In the genomic region with DNA sequence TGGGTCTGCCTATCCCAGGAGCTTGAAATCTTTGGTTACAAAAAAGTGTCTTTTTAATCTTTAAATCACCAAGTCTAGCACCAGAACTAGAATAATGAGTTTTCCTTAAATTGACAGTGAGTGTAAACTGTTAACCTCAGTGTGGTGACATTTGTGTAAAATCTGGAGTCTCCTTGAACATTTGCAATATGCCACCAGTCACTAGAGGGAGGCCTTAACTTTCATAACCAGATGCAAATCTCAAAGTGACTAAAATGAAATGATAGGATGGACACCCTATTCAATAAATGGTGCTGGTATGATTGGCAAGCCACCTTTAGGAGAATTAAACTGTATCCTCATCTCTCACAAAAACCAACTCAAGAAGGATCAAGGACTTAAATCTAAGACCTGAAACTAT, we compare ENCODE assay signal across 24 cellular contexts. TPM values are rescaled to one million over a fixed set of nuclear protein-coding genes. Genes with fewer than 3 reads are reported as not detected.
DNase-seq lines count a peak whose midpoint lies in the region; ATAC-seq, FAIRE-seq and TF ChIP-seq lines count a peak whose summit lies in the region.
"Had no signal": no experiment of that assay in that cellular context is flagged by ENCODE, and none has a peak within 500 bp of the region (broad histone marks: within the 10 kb centered on the region; RNA-seq: fewer than 3 reads in every experiment).

No MANE protein-coding gene starts in this region.

- TF ChIP-seq RAD21 in K562 (CRISPR knock-in tag; conservative IDR thresholded peaks at IDR 0.05 in 1 of 2, IDR thresholded peaks at IDR 0.05 in 1 of 2) = peak in 1 of 2 experiments; percentile 53; a peak in 3 of 4 replicates

- DNase-seq in activated CD4-positive, alpha-beta T cell treated with anti-CD3 and anti-CD28 coated beads for 36 hours = no peak
- no peak for DNase-seq in activated CD4-positive, alpha-beta T cell treated with anti-CD3 and anti-CD28 coated beads, Interleukin-2, amount 10 ng/mL, durations not matched to agents 7 days and 5 days
- no peak for DNase-seq in LNCaP clone FGC (ENCODE audit: low read depth)
- no peak for DNase-seq in K562 (ENCODE audit: extremely low read depth in 1 of 4, low spot score in 3 of 4)
- no peak for DNase-seq in psoas muscle
- no peak for DNase-seq in DMS 273 treated with DMSO at 0.1 percent for 48 hours (lab: John Stamatoyannopoulos, UW)
- DNase-seq in heart left ventricle = no peak
- DNase-seq in activated CD4-positive, alpha-beta memory T cell treated with anti-CD3 and anti-CD28 coated beads for 36 hours = no peak
- DNase-seq: activated CD8-positive, alpha-beta T cell treated with anti-CD3 and anti-CD28 coated beads for 36 hours; activated naive CD4-positive, alpha-beta T cell treated with anti-CD3 and anti-CD28 coated beads, Interleukin-2, amount 50 U/mL, for 16 hours; activated T-cell treated with anti-CD3 and anti-CD28 coated beads, Interleukin-2, amount 50 U/mL, for 4 hours; colonic mucosa; GF-D8; H7; immature natural killer cell; Kasumi-1; NCI-H187; NCI-H526; T-helper 1 cell had no signal

- H3K9me3 ChIP-seq in K562 (replicated peaks; ENCODE audit: control insufficient read depth, insufficient read depth, low read depth, low read length) (no peaks in the 10 kb centered on the region), psoas muscle (no peaks in the 10 kb centered on the region), heart left ventricle (no peaks in the 10 kb centered on the region)
- H3K9me3 ChIP-seq: colonic mucosa, suprapubic skin had no signal

- no peak overlapping the region for H3K27ac Mint-ChIP-seq in activated CD4-positive, alpha-beta T cell treated with anti-CD3 and anti-CD28 coated beads for 36 hours
- no peak overlapping the region for H3K27ac Mint-ChIP-seq in activated CD4-positive, alpha-beta T cell treated with anti-CD3 and anti-CD28 coated beads, Interleukin-2, amount 10 ng/mL, durations not matched to agents 7 days and 5 days
- H3K27ac Mint-ChIP-seq in activated CD4-positive, alpha-beta memory T cell treated with anti-CD3 and anti-CD28 coated beads for 36 hours = no peak overlapping the region
- H3K27ac Mint-ChIP-seq: activated CD8-positive, alpha-beta T cell treated with anti-CD3 and anti-CD28 coated beads for 36 hours; immature natural killer cell had no signal

- POLR2A ChIA-PET in activated CD4-positive, alpha-beta T cell treated with anti-CD3 and anti-CD28 coated beads for 36 hours (lab: Charles Lee) = no interaction called here
- POLR2A ChIA-PET in activated CD4-positive, alpha-beta T cell treated with anti-CD3 and anti-CD28 coated beads, Interleukin-2, amount 10 ng/mL, durations not matched to agents 7 days and 5 days (lab: Charles Lee) = no interaction called here
- POLR2A ChIA-PET in K562 (lab: Yijun Ruan, JAX) = no interaction called here
- POLR2A ChIA-PET in activated CD4-positive, alpha-beta memory T cell treated with anti-CD3 and anti-CD28 coated beads for 36 hours (lab: Charles Lee) = no interaction called here

- CTCF ChIA-PET in activated CD4-positive, alpha-beta T cell treated with anti-CD3 and anti-CD28 coated beads for 36 hours (lab: Charles Lee) = interaction anchor here (0.7 to 2.1 kb wide), 5 partner anchors 26 to 152 kb away, joined by 3 to 5 read pairs (median 3); no protein-coding TSS in a partner anchor
- CTCF ChIA-PET in activated CD4-positive, alpha-beta T cell treated with anti-CD3 and anti-CD28 coated beads, Interleukin-2, amount 10 ng/mL, durations not matched to agents 7 days and 5 days (lab: Charles Lee) = no interaction called here
- CTCF ChIA-PET in K562 (lab: Yijun Ruan, JAX; ENCODE audit: low intra/inter-chr PET ratio) = interaction anchor here (0.7 kb wide), 1 partner anchor 77 kb away, joined by 3 read pairs; no protein-coding TSS in a partner anchor
- CTCF ChIA-PET in activated CD4-positive, alpha-beta memory T cell treated with anti-CD3 and anti-CD28 coated beads for 36 hours (lab: Charles Lee) = interaction anchor here (1.5 to 2.0 kb wide), 2 partner anchors 73 to 78 kb away, joined by 4 to 8 read pairs; no protein-coding TSS in a partner anchor

- H3K27me3 Mint-ChIP-seq in activated CD4-positive, alpha-beta T cell treated with anti-CD3 and anti-CD28 coated beads for 36 hours = peaks cover 29% of the 10 kb centered on the region
- peaks cover 50% of the 10 kb centered on the region for H3K27me3 Mint-ChIP-seq in activated CD4-positive, alpha-beta T cell treated with anti-CD3 and anti-CD28 coated beads, Interleukin-2, amount 10 ng/mL, durations not matched to agents 7 days and 5 days
- peaks cover 21% of the 10 kb centered on the region for H3K27me3 Mint-ChIP-seq in activated CD4-positive, alpha-beta memory T cell treated with anti-CD3 and anti-CD28 coated beads for 36 hours

- no peaks in the 10 kb centered on the region for H3K4me1 Mint-ChIP-seq in activated CD4-positive, alpha-beta T cell treated with anti-CD3 and anti-CD28 coated beads for 36 hours
- no peaks in the 10 kb centered on the region for H3K4me1 Mint-ChIP-seq in activated CD4-positive, alpha-beta T cell treated with anti-CD3 and anti-CD28 coated beads, Interleukin-2, amount 10 ng/mL, durations not matched to agents 7 days and 5 days
- H3K4me1 Mint-ChIP-seq in activated CD4-positive, alpha-beta memory T cell treated with anti-CD3 and anti-CD28 coated beads for 36 hours (ENCODE audit: low read depth) = no peaks in the 10 kb centered on the region
- H3K4me1 Mint-ChIP-seq: immature natural killer cell had no signal

- no peaks in the 10 kb centered on the region for H3K36me3 Mint-ChIP-seq in activated CD4-positive, alpha-beta T cell treated with anti-CD3 and anti-CD28 coated beads for 36 hours (ENCODE audit: low read depth)
- no peaks in the 10 kb centered on the region for H3K36me3 Mint-ChIP-seq in activated CD4-positive, alpha-beta T cell treated with anti-CD3 and anti-CD28 coated beads, Interleukin-2, amount 10 ng/mL, durations not matched to agents 7 days and 5 days (ENCODE audit: low read depth)
- H3K36me3 Mint-ChIP-seq in activated CD4-positive, alpha-beta memory T cell treated with anti-CD3 and anti-CD28 coated beads for 36 hours = no peaks in the 10 kb centered on the region
- H3K36me3 Mint-ChIP-seq: immature natural killer cell had no signal

- peak; percentile 53 for TF ChIP-seq CTCF in LNCaP clone FGC (IDR thresholded peaks at IDR 0.05; ENCODE audit: control insufficient read depth, extremely low read depth, insufficient read depth)
- TF ChIP-seq CTCF in K562 (IDR thresholded peaks at IDR 0.05 in 2 of 3, conservative IDR thresholded peaks at IDR 0.05 in 1 of 3; ENCODE audit: insufficient read depth in 2 of 3, low read depth in 1 of 3, low read length in 3 of 3) = peak in 2 of 3 experiments; percentile 21 to 46; a peak in 3 of 6 replicates
- TF ChIP-seq CTCF in psoas muscle (IDR thresholded peaks at IDR 0.05) = peak; percentile 8
- TF ChIP-seq CTCF in heart left ventricle (IDR thresholded peaks at IDR 0.05) = peak in 1 of 12 donors; percentile 9

- no peak overlapping the region for H3K27ac ChIP-seq in K562 (ENCODE audit: extremely low read depth, low read depth, low read length)
- no peak overlapping the region for H3K27ac ChIP-seq in psoas muscle
- no peak overlapping the region for H3K27ac ChIP-seq in heart left ventricle
- H3K27ac ChIP-seq: colonic mucosa, epithelial cell of prostate, suprapubic skin had no signal

- no peak overlapping the region for H3K4me3 Mint-ChIP-seq in activated CD4-positive, alpha-beta T cell treated with anti-CD3 and anti-CD28 coated beads for 36 hours
- H3K4me3 Mint-ChIP-seq in activated CD4-positive, alpha-beta T cell treated with anti-CD3 and anti-CD28 coated beads, Interleukin-2, amount 10 ng/mL, durations not matched to agents 7 days and 5 days = no peak overlapping the region
- H3K4me3 Mint-ChIP-seq in activated CD4-positive, alpha-beta memory T cell treated with anti-CD3 and anti-CD28 coated beads for 36 hours = no peak overlapping the region
- H3K4me3 Mint-ChIP-seq: activated CD8-positive, alpha-beta T cell treated with anti-CD3 and anti-CD28 coated beads for 36 hours; activated T-cell treated with anti-CD3 and anti-CD28 coated beads, Interleukin-2, amount 50 U/mL, for 4 hours; immature natural killer cell had no signal

- no peak overlapping the region for H3K4me3 ChIP-seq in LNCaP clone FGC (ENCODE audit: low read depth, low read length)
- H3K4me3 ChIP-seq in K562 = no peak overlapping the region
- no peak overlapping the region for H3K4me3 ChIP-seq in psoas muscle
- no peak overlapping the region for H3K4me3 ChIP-seq in heart left ventricle
- H3K4me3 ChIP-seq: colonic mucosa, lung, suprapubic skin had no signal

- H3K9me1 ChIP-seq in K562 (ENCODE audit: control insufficient read depth, insufficient read depth, low read length) = no peaks in the 10 kb centered on the region

- no peak overlapping the region for H3K9ac ChIP-seq in K562 (ENCODE audit: insufficient read depth in 1 of 2, low read depth in 2 of 2, low read length in 2 of 2)

- no peaks in the 10 kb centered on the region for H3K36me3 ChIP-seq in K562 (ENCODE audit: control insufficient read depth, insufficient read depth, low read length)
- no peaks in the 10 kb centered on the region for H3K36me3 ChIP-seq in psoas muscle (ENCODE audit: insufficient read depth in 1 of 2, low read depth in 1 of 2)
- no peaks in the 10 kb centered on the region for H3K36me3 ChIP-seq in heart left ventricle
- H3K36me3 ChIP-seq: colonic mucosa, suprapubic skin had no signal

- no peak for TF ChIP-seq EP300 in K562 (IDR thresholded peaks at IDR 0.05; ENCODE audit: low read length)

- peak; percentile 23 for ATAC-seq in activated CD4-positive, alpha-beta T cell treated with anti-CD3 and anti-CD28 coated beads for 36 hours
- ATAC-seq in K562 (no peak), psoas muscle (no peak), heart left ventricle (no peak)
- ATAC-seq: activated CD8-positive, alpha-beta T cell treated with anti-CD3 and anti-CD28 coated beads for 36 hours; activated T-cell treated with anti-CD3 and anti-CD28 coated beads, Interleukin-2, amount 50 U/mL, for 4 hours had no signal

- no peaks in the 10 kb centered on the region for H3K9me3 Mint-ChIP-seq in activated CD4-positive, alpha-beta T cell treated with anti-CD3 and anti-CD28 coated beads for 36 hours (ENCODE audit: low read depth)
- no peaks in the 10 kb centered on the region for H3K9me3 Mint-ChIP-seq in activated CD4-positive, alpha-beta T cell treated with anti-CD3 and anti-CD28 coated beads, Interleukin-2, amount 10 ng/mL, durations not matched to agents 7 days and 5 days
- H3K9me3 Mint-ChIP-seq in activated CD4-positive, alpha-beta memory T cell treated with anti-CD3 and anti-CD28 coated beads for 36 hours = no peaks in the 10 kb centered on the region
- H3K9me3 Mint-ChIP-seq: activated CD8-positive, alpha-beta T cell treated with anti-CD3 and anti-CD28 coated beads for 36 hours; activated T-cell treated with anti-CD3 and anti-CD28 coated beads, Interleukin-2, amount 50 U/mL, for 4 hours; immature natural killer cell had no signal

- intact Hi-C loops in activated CD4-positive, alpha-beta T cell treated with anti-CD3 and anti-CD28 coated beads for 36 hours (cut with DNase I, micrococcal nuclease) = loop anchor here (1.0 kb wide), 2 partner anchors 78 to 92 kb away; no protein-coding TSS in a partner anchor
- intact Hi-C loops in K562 (cut with micrococcal nuclease) (loop anchor here (5.0 kb wide), 1 partner anchor 79 kb away; no protein-coding TSS in a partner anchor), psoas muscle (cut with DNase I) (loop anchor here in 1 of 2 donors (5.0 kb wide), 1 partner anchor 79 kb away; no protein-coding TSS in a partner anchor), heart left ventricle (cut with DNase I) (no loop called here)
- intact Hi-C loops in activated CD4-positive, alpha-beta memory T cell treated with anti-CD3 and anti-CD28 coated beads for 36 hours (cut with micrococcal nuclease) = loop anchor here (5.0 kb wide), 1 partner anchor 94 kb away; no protein-coding TSS in a partner anchor

- H3K79me2 ChIP-seq in K562 (ENCODE audit: control insufficient read depth, insufficient read depth, low read length) = no peaks in the 10 kb centered on the region

- no peak overlapping the region for H2AFZ ChIP-seq in K562 (ENCODE audit: low read depth, low read length)

- in situ Hi-C loops in K562 (cut with MboI) = no loop called here

- H3K4me1 ChIP-seq in K562 (replicated peaks in 1 of 2; ENCODE audit: control insufficient read depth in 2 of 2, insufficient read depth in 2 of 2, low read length in 2 of 2) = no peaks in the 10 kb centered on the region
- no peaks in the 10 kb centered on the region for H3K4me1 ChIP-seq in psoas muscle
- H3K4me1 ChIP-seq in heart left ventricle = no peaks in the 10 kb centered on the region
- H3K4me1 ChIP-seq: colonic mucosa, suprapubic skin had no signal

- FAIRE-seq in K562 (lab: Jason Lieb, UNC) = peak; percentile 49
- FAIRE-seq: GM18507, GM19239 had no signal

- no peaks in the 10 kb centered on the region for H4K20me1 ChIP-seq in K562 (replicated peaks; ENCODE audit: control insufficient read depth, insufficient read depth, low read length)

- TF ChIP-seq POLR2A in K562 (conservative IDR thresholded peaks at IDR 0.05) = no peak
- TF ChIP-seq POLR2A in heart left ventricle (IDR thresholded peaks at IDR 0.05) = no peak

- H3K27me3 ChIP-seq in K562 (ENCODE audit: control insufficient read depth in 2 of 2, insufficient read depth in 2 of 2, low read length in 2 of 2) (peaks cover 0 to 9% of the 10 kb centered on the region in 2 experiments; a peak in 1 of 5 replicates), psoas muscle (ENCODE audit: insufficient read depth in 3 of 3, low read length in 2 of 3) (peaks cover 0 to 12% (median 2%) of the 10 kb centered on the region in 3 donors), heart left ventricle (peaks cover 0 to 29% (median 0%) of the 10 kb centered on the region in 9 donors)
- H3K27me3 ChIP-seq: colonic mucosa had no signal

- no TSS peak for BruUV-seq in K562 (replicated peaks; lab: Mats Ljungman, UMichigan)

- no peak overlapping the region for H3K4me2 ChIP-seq in K562 (ENCODE audit: insufficient read depth, low read length)

RNA-seq across cellular contexts. Expression of a gene that starts 8.3 kb away (rescaled TPM):
- not detected for total RNA-seq in activated CD4-positive, alpha-beta T cell treated with anti-CD3 and anti-CD28 coated beads for 36 hours
- not detected for total RNA-seq in activated CD4-positive, alpha-beta T cell treated with anti-CD3 and anti-CD28 coated beads, Interleukin-2, amount 10 ng/mL, durations not matched to agents 7 days and 5 days
- total RNA-seq in K562 (2011; cell fraction: chromatin; rRNA removed; ENCODE audit: low replicate concordance) = not detected in 2 replicates
- not detected in 2 replicates for total RNA-seq in K562 (2011; cell fraction: nucleolus; rRNA removed)
- not detected in 2 replicates for total RNA-seq in K562 (2011; cell fraction: nucleoplasm; rRNA removed)
- not detected in 2 replicates for total RNA-seq in K562 (2014; rRNA removed)
- not detected in 2 replicates for total RNA-seq in K562 (2014; rRNA removed; fragmentation: Illumina TruSeq; extraction: Trizol)
- total RNA-seq in K562 (2015; rRNA removed; fragmentation: Illumina TruSeq; extraction: Trizol) = not detected in 2 replicates
- total RNA-seq in K562 (2021) = not detected in 2 replicates
- polyA plus RNA-seq in K562 (2011; rRNA removed) = not detected in 2 replicates
- not detected in 2 replicates for polyA plus RNA-seq in K562 (2011; cell fraction: cytosol; rRNA removed)
- not detected in 2 replicates for polyA plus RNA-seq in K562 (2011; cell fraction: nucleus; rRNA removed)
- not detected in 2 replicates for polyA plus RNA-seq in K562 (2012)
- polyA plus RNA-seq in K562 (2014; fragmentation: Illumina TruSeq; extraction: Trizol) = not detected in 2 replicates
- polyA plus RNA-seq in K562 (2014; fragmentation: Nextera tagmentation; extraction: Ambion mirVana) = not detected
- not detected in 2 replicates for polyA plus RNA-seq in K562 (2014; rRNA removed)
- polyA minus RNA-seq in K562 (2011; rRNA and poly(A)+ RNA removed) = not detected in 2 replicates
- polyA minus RNA-seq in K562 (2011; cell fraction: cytosol; rRNA and poly(A)+ RNA removed) = not detected in 2 replicates
- not detected in 2 replicates for polyA minus RNA-seq in K562 (2011; cell fraction: nucleus; rRNA and poly(A)+ RNA removed)
- total RNA-seq in psoas muscle = 1 to 10 TPM in 2 of 4 donors, under 1 TPM in 1, not detected in 1; 0.67 to 3.4 (median 1.5) TPM
- 1 to 10 TPM in 2 of 3 donors, under 1 TPM in 1; 0.73 to 8.8 (median 1.1) TPM for polyA plus RNA-seq in psoas muscle
- 1 to 10 TPM in 4 of 9 donors, under 1 TPM in 1, not detected in 4; 0.67 to 3.8 (median 1.5) TPM for total RNA-seq in heart left ventricle
- 1 to 10 TPM in 1 of 2 donors, under 1 TPM in 1; 0.36 to 3.1 TPM for polyA plus RNA-seq in heart left ventricle
- total RNA-seq in activated CD4-positive, alpha-beta memory T cell treated with anti-CD3 and anti-CD28 coated beads for 36 hours = not detected
- total RNA-seq: activated CD8-positive, alpha-beta T cell treated with anti-CD3 and anti-CD28 coated beads for 36 hours; activated T-cell treated with anti-CD3 and anti-CD28 coated beads, Interleukin-2, amount 50 U/mL, for 4 hours; colonic mucosa; H7; lung had no signal
- polyA plus RNA-seq: immature natural killer cell, lung had no signal

RNA-seq across cellular contexts. Expression of a gene that starts 25.3 kb away (rescaled TPM):
- total RNA-seq in activated CD4-positive, alpha-beta T cell treated with anti-CD3 and anti-CD28 coated beads for 36 hours = not detected
- not detected for total RNA-seq in activated CD4-positive, alpha-beta T cell treated with anti-CD3 and anti-CD28 coated beads, Interleukin-2, amount 10 ng/mL, durations not matched to agents 7 days and 5 days
- total RNA-seq in K562 (2011; cell fraction: chromatin; rRNA removed; ENCODE audit: low replicate concordance) = not detected in 2 replicates
- total RNA-seq in K562 (2011; cell fraction: nucleolus; rRNA removed) = not detected in 2 replicates
- not detected in 2 replicates for total RNA-seq in K562 (2011; cell fraction: nucleoplasm; rRNA removed)
- total RNA-seq in K562 (2014; rRNA removed) (not detected in 2 replicates), K562 (2014; rRNA removed; fragmentation: Illumina TruSeq; extraction: Trizol) (not detected in 2 replicates), K562 (2015; rRNA removed; fragmentation: Illumina TruSeq; extraction: Trizol) (not detected in 2 replicates), K562 (2021) (not detected in 2 replicates), psoas muscle (not detected), heart left ventricle (not detected)
- polyA plus RNA-seq in K562 (2011; rRNA removed) (not detected in 2 replicates), K562 (2014; fragmentation: Illumina TruSeq; extraction: Trizol) (not detected in 2 replicates), K562 (2014; fragmentation: Nextera tagmentation; extraction: Ambion mirVana) (not detected), K562 (2014; rRNA removed) (not detected in 2 replicates), psoas muscle (not detected), heart left ventricle (not detected)
- not detected in 2 replicates for polyA plus RNA-seq in K562 (2011; cell fraction: cytosol; rRNA removed)
- not detected in 2 replicates for polyA plus RNA-seq in K562 (2011; cell fraction: nucleus; rRNA removed)
- polyA plus RNA-seq in K562 (2012) = not detected in 2 replicates
- not detected in 2 replicates for polyA minus RNA-seq in K562 (2011; rRNA and poly(A)+ RNA removed)
- not detected in 2 replicates for polyA minus RNA-seq in K562 (2011; cell fraction: cytosol; rRNA and poly(A)+ RNA removed)
- polyA minus RNA-seq in K562 (2011; cell fraction: nucleus; rRNA and poly(A)+ RNA removed) = not detected in 2 replicates
- total RNA-seq in activated CD4-positive, alpha-beta memory T cell treated with anti-CD3 and anti-CD28 coated beads for 36 hours = not detected
- total RNA-seq: activated CD8-positive, alpha-beta T cell treated with anti-CD3 and anti-CD28 coated beads for 36 hours; activated T-cell treated with anti-CD3 and anti-CD28 coated beads, Interleukin-2, amount 50 U/mL, for 4 hours; H7 had no signal
- polyA plus RNA-seq: immature natural killer cell had no signal

RNA-seq across cellular contexts. Expression of a gene that starts 36.2 kb away (rescaled TPM):
- not detected for total RNA-seq in activated CD4-positive, alpha-beta T cell treated with anti-CD3 and anti-CD28 coated beads for 36 hours
- not detected for total RNA-seq in activated CD4-positive, alpha-beta T cell treated with anti-CD3 and anti-CD28 coated beads, Interleukin-2, amount 10 ng/mL, durations not matched to agents 7 days and 5 days
- total RNA-seq in K562 (2011; cell fraction: chromatin; rRNA removed; ENCODE audit: low replicate concordance) = not detected in 2 replicates
- not detected in 2 replicates for total RNA-seq in K562 (2011; cell fraction: nucleolus; rRNA removed)
- total RNA-seq in K562 (2011; cell fraction: nucleoplasm; rRNA removed) = not detected in 2 replicates
- total RNA-seq in K562 (2014; rRNA removed) (not detected in 2 replicates), K562 (2014; rRNA removed; fragmentation: Illumina TruSeq; extraction: Trizol) (not detected in 2 replicates), K562 (2015; rRNA removed; fragmentation: Illumina TruSeq; extraction: Trizol) (not detected in 2 replicates), K562 (2021) (not detected in 2 replicates), psoas muscle (not detected), heart left ventricle (not detected)
- polyA plus RNA-seq in K562 (2011; rRNA removed) (not detected in 2 replicates), K562 (2014; fragmentation: Illumina TruSeq; extraction: Trizol) (not detected in 2 replicates), K562 (2014; fragmentation: Nextera tagmentation; extraction: Ambion mirVana) (not detected), K562 (2014; rRNA removed) (not detected in 2 replicates), psoas muscle (under 1 TPM in 1 of 3 donors, not detected in 2; 0.59 TPM), heart left ventricle (not detected)
- not detected in 2 replicates for polyA plus RNA-seq in K562 (2011; cell fraction: cytosol; rRNA removed)
- polyA plus RNA-seq in K562 (2011; cell fraction: nucleus; rRNA removed) = not detected in 2 replicates
- polyA plus RNA-seq in K562 (2012) = not detected in 2 replicates
- polyA minus RNA-seq in K562 (2011; rRNA and poly(A)+ RNA removed) = not detected in 2 replicates
- not detected in 2 replicates for polyA minus RNA-seq in K562 (2011; cell fraction: cytosol; rRNA and poly(A)+ RNA removed)
- not detected in 2 replicates for polyA minus RNA-seq in K562 (2011; cell fraction: nucleus; rRNA and poly(A)+ RNA removed)
- not detected for total RNA-seq in activated CD4-positive, alpha-beta memory T cell treated with anti-CD3 and anti-CD28 coated beads for 36 hours
- total RNA-seq: activated CD8-positive, alpha-beta T cell treated with anti-CD3 and anti-CD28 coated beads for 36 hours; activated T-cell treated with anti-CD3 and anti-CD28 coated beads, Interleukin-2, amount 50 U/mL, for 4 hours; colonic mucosa; H7; lung had no signal
- polyA plus RNA-seq: immature natural killer cell, lung had no signal

RNA-seq across cellular contexts. Expression of a gene that starts 43.7 kb away (rescaled TPM):
- total RNA-seq in activated CD4-positive, alpha-beta T cell treated with anti-CD3 and anti-CD28 coated beads for 36 hours = not detected
- not detected for total RNA-seq in activated CD4-positive, alpha-beta T cell treated with anti-CD3 and anti-CD28 coated beads, Interleukin-2, amount 10 ng/mL, durations not matched to agents 7 days and 5 days
- total RNA-seq in K562 (2011; cell fraction: chromatin; rRNA removed; ENCODE audit: low replicate concordance) = not detected in 2 replicates
- total RNA-seq in K562 (2011; cell fraction: nucleolus; rRNA removed) = not detected in 2 replicates
- not detected in 2 replicates for total RNA-seq in K562 (2011; cell fraction: nucleoplasm; rRNA removed)
- total RNA-seq in K562 (2014; rRNA removed) = not detected in 2 replicates
- total RNA-seq in K562 (2014; rRNA removed; fragmentation: Illumina TruSeq; extraction: Trizol) = not detected in 2 replicates
- total RNA-seq in K562 (2015; rRNA removed; fragmentation: Illumina TruSeq; extraction: Trizol) = not detected in 2 replicates
- total RNA-seq in K562 (2021) = not detected in 2 replicates
- not detected in 2 replicates for polyA plus RNA-seq in K562 (2011; rRNA removed)
- not detected in 2 replicates for polyA plus RNA-seq in K562 (2011; cell fraction: cytosol; rRNA removed)
- not detected in 2 replicates for polyA plus RNA-seq in K562 (2011; cell fraction: nucleus; rRNA removed)
- polyA plus RNA-seq in K562 (2012) = not detected in 2 replicates
- polyA plus RNA-seq in K562 (2014; fragmentation: Illumina TruSeq; extraction: Trizol) = not detected in 2 replicates
- polyA plus RNA-seq in K562 (2014; fragmentation: Nextera tagmentation; extraction: Ambion mirVana) = not detected
- not detected in 2 replicates for polyA plus RNA-seq in K562 (2014; rRNA removed)
- polyA minus RNA-seq in K562 (2011; rRNA and poly(A)+ RNA removed) = not detected in 2 replicates
- not detected in 2 replicates for polyA minus RNA-seq in K562 (2011; cell fraction: cytosol; rRNA and poly(A)+ RNA removed)
- polyA minus RNA-seq in K562 (2011; cell fraction: nucleus; rRNA and poly(A)+ RNA removed) = not detected in 2 replicates
- not detected for total RNA-seq in psoas muscle
- not detected for polyA plus RNA-seq in psoas muscle
- total RNA-seq in heart left ventricle = not detected
- not detected for polyA plus RNA-seq in heart left ventricle
- total RNA-seq in activated CD4-positive, alpha-beta memory T cell treated with anti-CD3 and anti-CD28 coated beads for 36 hours = not detected
- total RNA-seq: activated CD8-positive, alpha-beta T cell treated with anti-CD3 and anti-CD28 coated beads for 36 hours; activated T-cell treated with anti-CD3 and anti-CD28 coated beads, Interleukin-2, amount 50 U/mL, for 4 hours; colonic mucosa; H7; lung; suprapubic skin had no signal
- polyA plus RNA-seq: immature natural killer cell, lung had no signal

Comparison
In these comparisons a context has a peak if more than half of its experiments do, and no peak if none do; other contexts are left out.
1. intact Hi-C loops: an anchor here in activated CD4-positive, alpha-beta T cell treated with anti-CD3 and anti-CD28 coated beads for 36 hours (1.0 kb wide), K562 (5.0 kb wide) and activated CD4-positive, alpha-beta memory T cell treated with anti-CD3 and anti-CD28 coated beads for 36 hours (5.0 kb wide); none called in heart left ventricle.